8 cellular contexts compared by ENCODE assay signal in the genomic region with DNA sequence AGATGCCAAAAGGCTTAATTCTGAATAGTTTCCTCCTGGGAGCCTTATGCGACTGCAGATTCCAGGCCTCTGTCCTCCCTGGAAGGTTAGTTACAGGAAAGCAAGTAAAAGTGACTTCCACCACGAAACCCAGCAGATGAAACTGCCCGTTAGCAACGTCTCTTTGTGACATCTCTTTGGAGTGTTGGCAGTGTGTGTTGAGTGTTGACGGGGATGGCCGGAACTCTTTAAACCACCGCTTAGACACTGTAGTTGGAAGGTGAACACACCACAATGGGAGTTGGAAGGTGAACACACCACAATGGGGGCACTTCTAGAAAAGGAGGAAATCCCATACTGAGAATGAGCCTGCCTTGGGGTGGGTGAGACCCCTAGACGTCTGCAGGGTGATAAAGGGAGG. TPM values are rescaled to one million over a fixed set of nuclear protein-coding genes. Genes with fewer than 3 reads are reported as not detected.
DNase-seq lines count a peak whose midpoint lies in the region; ATAC-seq and TF ChIP-seq lines count a peak whose summit lies in the region.

No MANE protein-coding gene starts in this region.

- no peak for TF ChIP-seq CTCF in CD8-positive, alpha-beta T cell (IDR thresholded peaks at IDR 0.05)
- TF ChIP-seq CTCF in tibial nerve (IDR thresholded peaks at IDR 0.05) = no peak

- peaks cover 68% of the 10 kb centered on the region for H3K4me1 ChIP-seq in CD8-positive, alpha-beta T cell (ENCODE audit: insufficient read depth, low read length)
- H3K4me1 ChIP-seq in naive thymus-derived CD4-positive, alpha-beta T cell (ENCODE audit: control insufficient read depth in 2 of 2, insufficient read depth in 2 of 2, low read length in 2 of 2) = peaks cover 36 to 52% of the 10 kb centered on the region in 2 donors
- H3K4me1 ChIP-seq in tibial nerve = peaks cover 0 to 6% (median 0%) of the 10 kb centered on the region in 4 donors

- POLR2A ChIA-PET in CD8-positive, alpha-beta T cell (lab: Charles Lee) = interaction anchor here (1.3 kb wide), 1 partner anchor 23 kb away, joined by 4 read pairs; no protein-coding TSS in a partner anchor
- POLR2A ChIA-PET in naive thymus-derived CD4-positive, alpha-beta T cell (lab: Charles Lee) = interaction anchor here (0.6 to 2.7 kb wide), 7 partner anchors 8 to 380 kb away, joined by 3 to 36 read pairs (median 4); no protein-coding TSS in a partner anchor

- no peaks in the 10 kb centered on the region for H3K27me3 ChIP-seq in CD8-positive, alpha-beta T cell (ENCODE audit: insufficient read depth, low read length)
- H3K27me3 ChIP-seq in naive thymus-derived CD4-positive, alpha-beta T cell (ENCODE audit: control insufficient read depth in 2 of 2, insufficient read depth in 2 of 2, low read length in 2 of 2) = no peaks in the 10 kb centered on the region
- peaks cover 0 to 62% of the 10 kb centered on the region in 2 donors for H3K27me3 ChIP-seq in tibial nerve

- peak overlapping the region; percentile 99 for H3K4me3 Mint-ChIP-seq in CD8-positive, alpha-beta T cell
- H3K4me3 Mint-ChIP-seq in activated T-helper 2 cell treated with anti-CD3 and anti-CD28 coated beads, Interferon-gamma antibody, Interleukin-2, Interleukin-4, amounts not matched to agents 10 μg/mL and 5 μg/mL and 100 μg/mL, durations not matched to agents 14 hours and 24 hours and 36 hours (ENCODE audit: low read depth) = peak overlapping the region; percentile 97
- peak overlapping the region; percentile 90 to 100 (median 98) for H3K4me3 Mint-ChIP-seq in naive thymus-derived CD4-positive, alpha-beta T cell

- H3K27me3 Mint-ChIP-seq in CD8-positive, alpha-beta T cell (ENCODE audit: low read depth) = no peaks in the 10 kb centered on the region
- H3K27me3 Mint-ChIP-seq in activated T-helper 2 cell treated with anti-CD3 and anti-CD28 coated beads, Interferon-gamma antibody, Interleukin-2, Interleukin-4, amounts not matched to agents 10 μg/mL and 5 μg/mL and 100 μg/mL, durations not matched to agents 14 hours and 24 hours and 36 hours (ENCODE audit: low read depth) = no peaks in the 10 kb centered on the region
- H3K27me3 Mint-ChIP-seq in naive thymus-derived CD4-positive, alpha-beta T cell = no peaks in the 10 kb centered on the region

- peak overlapping the region; percentile 79 for H3K27ac ChIP-seq in CD8-positive, alpha-beta T cell (ENCODE audit: low read depth, low read length)
- H3K27ac ChIP-seq in naive thymus-derived CD4-positive, alpha-beta T cell (ENCODE audit: low read depth, low read length) = peak overlapping the region; percentile 97
- H3K27ac ChIP-seq in tibial nerve = peak overlapping the region in 1 of 4 donors; percentile 59

- H3K9me3 ChIP-seq in CD8-positive, alpha-beta T cell (ENCODE audit: low read length) = no peaks in the 10 kb centered on the region
- no peaks in the 10 kb centered on the region for H3K9me3 ChIP-seq in naive thymus-derived CD4-positive, alpha-beta T cell (ENCODE audit: control insufficient read depth in 2 of 3, low read length in 3 of 3)
- H3K9me3 ChIP-seq in tibial nerve = no peaks in the 10 kb centered on the region

- intact Hi-C loops in CD8-positive, alpha-beta T cell (cut with DNase I, micrococcal nuclease) = loop anchor here (1.0 to 5.0 kb wide), 4 partner anchors 11 to 113 kb away; no protein-coding TSS in a partner anchor
- intact Hi-C loops in activated T-helper 2 cell treated with anti-CD3 and anti-CD28 coated beads, Interferon-gamma antibody, Interleukin-2, Interleukin-4, amounts not matched to agents 10 μg/mL and 5 μg/mL and 100 μg/mL, durations not matched to agents 14 hours and 24 hours and 36 hours (cut with micrococcal nuclease) = loop anchor here (2.0 kb wide), 1 partner anchor 28 kb away; no protein-coding TSS in a partner anchor
- intact Hi-C loops in naive thymus-derived CD4-positive, alpha-beta T cell (cut with micrococcal nuclease) = loop anchor here (1.0 to 5.0 kb wide), 5 partner anchors 12 to 382 kb away; partner anchors contain the start of gene NFE2L1 (in 1 of the 2)

- 69 to 73% methylated on average over 8 of the region's 8 CpGs for WGBS in tibial nerve, 2 donors

- H3K9me3 Mint-ChIP-seq in CD8-positive, alpha-beta T cell = no peaks in the 10 kb centered on the region
- H3K9me3 Mint-ChIP-seq in activated T-helper 2 cell treated with anti-CD3 and anti-CD28 coated beads, Interferon-gamma antibody, Interleukin-2, Interleukin-4, amounts not matched to agents 10 μg/mL and 5 μg/mL and 100 μg/mL, durations not matched to agents 14 hours and 24 hours and 36 hours = no peaks in the 10 kb centered on the region
- H3K9me3 Mint-ChIP-seq in naive thymus-derived CD4-positive, alpha-beta T cell = no peaks in the 10 kb centered on the region

- H3K36me3 ChIP-seq in CD8-positive, alpha-beta T cell (ENCODE audit: insufficient read depth, low read length) = no peaks in the 10 kb centered on the region
- H3K36me3 ChIP-seq in naive thymus-derived CD4-positive, alpha-beta T cell (ENCODE audit: control insufficient read depth in 2 of 3, insufficient read depth in 3 of 3, low read length in 3 of 3) = peaks cover 0 to 7% (median 0%) of the 10 kb centered on the region in 3 experiments
- H3K36me3 ChIP-seq in tibial nerve = no peaks in the 10 kb centered on the region

- CTCF ChIA-PET in CD8-positive, alpha-beta T cell (lab: Charles Lee) = interaction anchor here (1.1 to 1.6 kb wide), 4 partner anchors 8 to 78 kb away, joined by 3 to 8 read pairs (median 5); no protein-coding TSS in a partner anchor
- CTCF ChIA-PET in naive thymus-derived CD4-positive, alpha-beta T cell (lab: Charles Lee) = no interaction called here

- peak overlapping the region; percentile 99 for H3K27ac Mint-ChIP-seq in CD8-positive, alpha-beta T cell
- H3K27ac Mint-ChIP-seq in activated T-helper 2 cell treated with anti-CD3 and anti-CD28 coated beads, Interferon-gamma antibody, Interleukin-2, Interleukin-4, amounts not matched to agents 10 μg/mL and 5 μg/mL and 100 μg/mL, durations not matched to agents 14 hours and 24 hours and 36 hours = peak overlapping the region; percentile 93
- H3K27ac Mint-ChIP-seq in naive thymus-derived CD4-positive, alpha-beta T cell = peak overlapping the region; percentile 91 to 99 (median 98)

- H3K4me1 Mint-ChIP-seq in CD8-positive, alpha-beta T cell (ENCODE audit: low read depth) = peaks cover 82% of the 10 kb centered on the region
- H3K4me1 Mint-ChIP-seq in activated T-helper 2 cell treated with anti-CD3 and anti-CD28 coated beads, Interferon-gamma antibody, Interleukin-2, Interleukin-4, amounts not matched to agents 10 μg/mL and 5 μg/mL and 100 μg/mL, durations not matched to agents 14 hours and 24 hours and 36 hours (ENCODE audit: low read depth) = peaks cover 65% of the 10 kb centered on the region
- peaks cover 47 to 92% (median 75%) of the 10 kb centered on the region in 7 donors for H3K4me1 Mint-ChIP-seq in naive thymus-derived CD4-positive, alpha-beta T cell

- ATAC-seq in CD8-positive, alpha-beta T cell = peak; percentile 46
- peak; percentile 32 for ATAC-seq in HG03354 (IDR thresholded peaks at IDR 0.05; ENCODE audit: poor library complexity, severe bottlenecking, unreplicated experiment)
- peak; percentile 43 for ATAC-seq in naive thymus-derived CD4-positive, alpha-beta T cell
- no peak for ATAC-seq in HG02759 (IDR thresholded peaks at IDR 0.05; ENCODE audit: unreplicated experiment)
- ATAC-seq in HG03521 (IDR thresholded peaks at IDR 0.05; ENCODE audit: unreplicated experiment) = no peak

- no peak for TF ChIP-seq POLR2A in tibial nerve (IDR thresholded peaks at IDR 0.05)

- peaks cover 13% of the 10 kb centered on the region for H3K36me3 Mint-ChIP-seq in CD8-positive, alpha-beta T cell
- peaks cover 20% of the 10 kb centered on the region for H3K36me3 Mint-ChIP-seq in activated T-helper 2 cell treated with anti-CD3 and anti-CD28 coated beads, Interferon-gamma antibody, Interleukin-2, Interleukin-4, amounts not matched to agents 10 μg/mL and 5 μg/mL and 100 μg/mL, durations not matched to agents 14 hours and 24 hours and 36 hours (ENCODE audit: low read depth)
- peaks cover 0 to 26% (median 4%) of the 10 kb centered on the region in 5 donors for H3K36me3 Mint-ChIP-seq in naive thymus-derived CD4-positive, alpha-beta T cell

- TF ChIP-seq EP300 in tibial nerve (IDR thresholded peaks at IDR 0.05) = no peak

- H3K4me3 ChIP-seq in CD8-positive, alpha-beta T cell (ENCODE audit: low read depth, low read length) = peak overlapping the region; percentile 93
- peak overlapping the region; percentile 92 for H3K4me3 ChIP-seq in naive thymus-derived CD4-positive, alpha-beta T cell (ENCODE audit: low read length)
- peak overlapping the region in 2 of 4 donors; percentile 11 to 41 for H3K4me3 ChIP-seq in tibial nerve

- peak in 4 of 7 experiments; percentile 28 to 55 (median 43) for DNase-seq in CD8-positive, alpha-beta T cell
- peak; percentile 33 for DNase-seq in activated T-helper 2 cell treated with anti-CD3 and anti-CD28 coated beads, Interferon-gamma antibody, Interleukin-2, Interleukin-4, amounts not matched to agents 10 μg/mL and 5 μg/mL and 100 μg/mL, durations not matched to agents 14 hours and 24 hours and 36 hours (ENCODE audit: low spot score)
- DNase-seq in naive thymus-derived CD4-positive, alpha-beta T cell = peak in 4 of 9 donors; percentile 33 to 49 (median 40)
- DNase-seq in tibial nerve (ENCODE audit: low spot score in 2 of 2) (no peak), NCI-H526 treated with DMSO at 0.1 percent for 48 hours (lab: John Stamatoyannopoulos, UW) (no peak)

RNA-seq across cellular contexts. Expression of gene SKAP1, which starts 0.9 kb away (rescaled TPM):
- total RNA-seq in CD8-positive, alpha-beta T cell = 10 to 100 TPM; 59.9 to 62.4 TPM
- total RNA-seq in activated T-helper 2 cell treated with anti-CD3 and anti-CD28 coated beads, Interferon-gamma antibody, Interleukin-2, Interleukin-4, amounts not matched to agents 10 μg/mL and 5 μg/mL and 100 μg/mL, durations not matched to agents 14 hours and 24 hours and 36 hours = 60.5 and 67.9 TPM in 2 replicates
- 100 to 1,000 TPM in 4 of 5 experiments, 10 to 100 TPM in 1; 99.3 to 117 (median 109) TPM for total RNA-seq in naive thymus-derived CD4-positive, alpha-beta T cell
- 100 to 1,000 TPM; 254 to 289 TPM for polyA plus RNA-seq in naive thymus-derived CD4-positive, alpha-beta T cell
- 1 to 10 TPM in 3 of 4 donors, under 1 TPM in 1; 0.59 to 2.0 (median 1.3) TPM for total RNA-seq in tibial nerve

Comparison
In these comparisons a context has a peak if more than half of its experiments do, and no peak if none do; other contexts are left out.
1. ATAC-seq: peak in CD8-positive, alpha-beta T cell (single experiment), HG03354 (single experiment) and naive thymus-derived CD4-positive, alpha-beta T cell (single experiment); none in HG02759 (single experiment) and HG03521 (single experiment).
2. DNase-seq: peak in CD8-positive, alpha-beta T cell (4 of 7) and activated T-helper 2 cell treated with anti-CD3 and anti-CD28 coated beads, Interferon-gamma antibody, Interleukin-2, Interleukin-4, amounts not matched to agents 10 μg/mL and 5 μg/mL and 100 μg/mL, durations not matched to agents 14 hours and 24 hours and 36 hours (single experiment); none in tibial nerve (0 of 2) and NCI-H526 treated with DMSO at 0.1 percent for 48 hours (single experiment).
3. RNA of gene SKAP1, which starts 0.9 kb away (total RNA-seq): 99.3 to 117 TPM in naive thymus-derived CD4-positive, alpha-beta T cell, 59.9 to 62.4 TPM in CD8-positive, alpha-beta T cell and 60.5 to 67.9 TPM in activated T-helper 2 cell treated with anti-CD3 and anti-CD28 coated beads, Interferon-gamma antibody, Interleukin-2, Interleukin-4, amounts not matched to agents 10 μg/mL and 5 μg/mL and 100 μg/mL, durations not matched to agents 14 hours and 24 hours and 36 hours; 0.59 to 2.0 TPM in tibial nerve; every median in the first group is over 10 times any median in the second.
4. Peak in every context shown above with its lines, with median percentiles within 50 percentile points of each other: H3K27ac Mint-ChIP-seq and H3K4me3 Mint-ChIP-seq.